Comparison of ENCODE assay signal across 26 cellular contexts in genomic region chr2:76175295-76175694, GRCh38.
"Had no signal": no experiment of that assay in that cellular context is flagged by ENCODE, and none has a peak within 500 bp of the region (broad histone marks: within the 10 kb centered on the region; RNA-seq: fewer than 3 reads in every experiment).

No MANE protein-coding gene starts in this region.

- H3K27me3 ChIP-seq: suprapubic skin, testis, thyroid gland, tibial artery, tibial nerve, transverse colon, upper lobe of left lung, upper lobe of right lung, uterus, vagina had no signal

- H3K36me3 ChIP-seq: suprapubic skin, thoracic aorta, thyroid gland, tibial artery, tibial nerve, transverse colon, upper lobe of left lung, upper lobe of right lung, uterus, vagina had no signal

- H3K4me1 ChIP-seq: suprapubic skin, testis, thyroid gland, tibial artery, tibial nerve, transverse colon, upper lobe of left lung, upper lobe of right lung, uterus, vagina had no signal

- H3K27ac ChIP-seq: suprapubic skin, testis, thoracic aorta, thyroid gland, tibial artery, tibial nerve, transverse colon, upper lobe of left lung, upper lobe of right lung, uterus, vagina had no signal

- DNase-seq: stimulated activated CD4-positive, alpha-beta T cell treated with anti-CD3 and anti-CD28 coated beads, Interleukin-2, amount 100 ng/mL, for 48 hours; stimulated activated CD4-positive, alpha-beta T cell treated with anti-CD3 and anti-CD28 coated beads, Interleukin-4, amount 100 ng/mL, for 1 hour; stimulated activated CD4-positive, alpha-beta T cell treated with anti-CD3 and anti-CD28 coated beads, Interleukin-4, amount 100 ng/mL, for 24 hours; stimulated activated CD4-positive, alpha-beta T cell treated with anti-CD3 and anti-CD28 coated beads, Interleukin-4, amount 100 ng/mL, for 4 hours; stimulated activated CD8-positive, alpha-beta memory T cell treated with anti-CD3 and anti-CD28 coated beads, Interleukin-4, amount 100 ng/mL, for 48 hours; stimulated activated naive B cell treated with anti-CD40 and anti-IgM and Interleukin-4, amounts not matched to agents 10 μg/mL and 1 μg/mL and 100 μg/mL, for 72 hours; stimulated activated naive CD4-positive, alpha-beta T cell; stimulated activated naive CD4-positive, alpha-beta T cell treated with Interleukin-2 at 50 U/mL for 16 hours; stimulated activated naive CD8-positive, alpha-beta T cell treated with anti-CD3 and anti-CD28 coated beads, Interleukin-15, amount 100 ng/mL, for 72 hours; stimulated activated naive CD8-positive, alpha-beta T cell treated with anti-CD3 and anti-CD28 coated beads, Interleukin-15, Interleukin-2, amounts not matched to agents 100 U/mL and 50 U/mL, for 24 hours; substantia nigra; testis; thyroid gland; tibial artery; transverse colon; trophoblast cell; upper lobe of left lung; upper lobe of right lung; uterus had no signal

- H3K4me3 ChIP-seq: suprapubic skin, testis, thoracic aorta, thyroid gland, tibial artery, tibial nerve, transverse colon, upper lobe of left lung, upper lobe of right lung, uterus, vagina had no signal

- ATAC-seq: stimulated activated effector memory CD8-positive, alpha-beta T cell treated with anti-CD3 and anti-CD28 coated beads, Interleukin-12 subunit alpha, Interleukin-12 subunit beta, amount 100 ng/mL, for 72 hours; stimulated activated memory B cell treated with anti-CD40 and anti-IgM and Interleukin-4, amounts not matched to agents 10 μg/mL and 1 μg/mL and 100 μg/mL, for 72 hours; stimulated activated naive B cell treated with anti-CD40 and anti-IgM and Interleukin-4, amounts not matched to agents 10 μg/mL and 1 μg/mL and 100 μg/mL, for 72 hours; stimulated activated naive CD8-positive, alpha-beta T cell treated with anti-CD3 and anti-CD28 coated beads, Interleukin-15, amount 100 ng/mL, for 72 hours; stimulated activated naive CD8-positive, alpha-beta T cell treated with anti-CD3 and anti-CD28 coated beads, Interleukin-15, Interleukin-2, amounts not matched to agents 100 U/mL and 50 U/mL, for 24 hours; upper lobe of right lung had no signal

- H3K9me3 ChIP-seq: suprapubic skin, testis, thoracic aorta, thyroid gland, tibial artery, upper lobe of right lung, uterus, vagina had no signal

- FAIRE-seq: urothelium cell line had no signal
